7 cellular contexts compared by ENCODE assay signal in genomic region chr20:45405566-45406259, GRCh38. TPM values are rescaled to one million over a fixed set of nuclear protein-coding genes. Genes with fewer than 3 reads are reported as not detected.
DNase-seq lines count a peak whose midpoint lies in the region; ATAC-seq and TF ChIP-seq lines count a peak whose summit lies in the region.

No MANE protein-coding gene starts in this region.

- H4K91ac ChIP-seq in mesenchymal stem cell (ENCODE audit: low read length), result no peak overlapping the region

- intact Hi-C loops in dendritic cell treated with granulocyte-macrophage colony-stimulating factor and Interleukin-4, amounts not matched to agents 40 ng/mL and 50 ng/mL, for 4 days (cut with micrococcal nuclease), result loop anchor here (5.0 kb wide), 1 partner anchor 33 kb away; no protein-coding TSS in a partner anchor
- intact Hi-C loops in upper lobe of right lung (cut with DNase I), result no loop called here

- H3K36me3 Mint-ChIP-seq in dendritic cell treated with granulocyte-macrophage colony-stimulating factor and Interleukin-4, amounts not matched to agents 40 ng/mL and 50 ng/mL, for 4 days (ENCODE audit: low read depth), result peaks cover 55% of the 10 kb centered on the region

- H2AK5ac ChIP-seq in mesenchymal stem cell (ENCODE audit: low read length, severe bottlenecking), result no peak overlapping the region

- H3K4me3 Mint-ChIP-seq in dendritic cell treated with granulocyte-macrophage colony-stimulating factor and Interleukin-4, amounts not matched to agents 40 ng/mL and 50 ng/mL, for 4 days, result peak overlapping the region; percentile 94

- H3K36me3 ChIP-seq in NT2/D1 (ENCODE audit: insufficient read depth, insufficient read length, low read length), result peaks cover 11% of the 10 kb centered on the region
- peaks cover 10 to 17% of the 10 kb centered on the region in 2 experiments for H3K36me3 ChIP-seq in mesenchymal stem cell (ENCODE audit: control insufficient read depth in 1 of 2, insufficient read depth in 2 of 2, low read depth in 1 of 2, low read length in 2 of 2)
- H3K36me3 ChIP-seq in upper lobe of right lung, result peaks cover 16% of the 10 kb centered on the region

- peak; percentile 40 for ATAC-seq in upper lobe of right lung

- DNase-seq in GM10266 (ENCODE audit: extremely low spot score) (peak; percentile 39), NT2/D1 (ENCODE audit: low read depth, low spot score) (no peak), mesenchymal stem cell (peak; percentile 14), upper lobe of right lung (peak; percentile 77), Ammon's horn (ENCODE audit: low spot score) (no peak), NCI-H2171 treated with DMSO at 0.1 percent for 48 hours (lab: John Stamatoyannopoulos, UW) (no peak)

- H2BK5ac ChIP-seq in mesenchymal stem cell (ENCODE audit: low read depth, low read length, poor library complexity, severe bottlenecking), result no peak overlapping the region

- no peak overlapping the region for H2BK120ac ChIP-seq in mesenchymal stem cell (ENCODE audit: low read depth, low read length)

- H3K18ac ChIP-seq in mesenchymal stem cell (ENCODE audit: low read depth in 1 of 2, low read length in 2 of 2), result peak overlapping the region in 1 of 2 experiments; percentile 87

- WGBS in mesenchymal stem cell, result 3% methylated on average over 32 of the region's 49 CpGs

- H3K9me3 ChIP-seq in NT2/D1 (ENCODE audit: insufficient read depth, low read length) (peaks cover 22% of the 10 kb centered on the region), mesenchymal stem cell (ENCODE audit: control insufficient read depth, low read length) (peaks cover 1% of the 10 kb centered on the region), upper lobe of right lung (no peaks in the 10 kb centered on the region)

- peak overlapping the region; percentile 90 for H3K27ac Mint-ChIP-seq in dendritic cell treated with granulocyte-macrophage colony-stimulating factor and Interleukin-4, amounts not matched to agents 40 ng/mL and 50 ng/mL, for 4 days

- peak overlapping the region in 1 of 2 experiments; percentile 76 for H2BK12ac ChIP-seq in mesenchymal stem cell (ENCODE audit: low read length in 2 of 2)

- peaks cover 4% of the 10 kb centered on the region for H3K4me1 ChIP-seq in NT2/D1 (ENCODE audit: insufficient read depth, insufficient read length)
- H3K4me1 ChIP-seq in mesenchymal stem cell (ENCODE audit: control insufficient read depth, insufficient read depth, low read depth, low read length), result peaks cover 14% of the 10 kb centered on the region
- peaks cover 18% of the 10 kb centered on the region for H3K4me1 ChIP-seq in upper lobe of right lung

- H3K4me3 ChIP-seq in NT2/D1 (ENCODE audit: insufficient read length, low read depth) (peak overlapping the region; percentile 77), mesenchymal stem cell (ENCODE audit: insufficient read depth in 1 of 2, low read depth in 1 of 2, low read length in 2 of 2) (peak overlapping the region; percentile 72 to 82), upper lobe of right lung (peak overlapping the region; percentile 86)

- no peak overlapping the region for H4K8ac ChIP-seq in mesenchymal stem cell (ENCODE audit: low read length)

- H3K9me3 Mint-ChIP-seq in dendritic cell treated with granulocyte-macrophage colony-stimulating factor and Interleukin-4, amounts not matched to agents 40 ng/mL and 50 ng/mL, for 4 days, result peaks cover 17% of the 10 kb centered on the region

- H3K27me3 Mint-ChIP-seq in dendritic cell treated with granulocyte-macrophage colony-stimulating factor and Interleukin-4, amounts not matched to agents 40 ng/mL and 50 ng/mL, for 4 days, result peaks cover 10% of the 10 kb centered on the region

- H3K79me1 ChIP-seq in mesenchymal stem cell (replicated peaks; ENCODE audit: low read length, poor library complexity, severe bottlenecking), result peaks cover 5% of the 10 kb centered on the region

- peak overlapping the region; percentile 88 for H2AFZ ChIP-seq in mesenchymal stem cell (ENCODE audit: low read depth, low read length)

- peak overlapping the region in 1 of 2 experiments; percentile 50 for H3K14ac ChIP-seq in mesenchymal stem cell (ENCODE audit: low read length in 2 of 2)

- H3K23ac ChIP-seq in mesenchymal stem cell (ENCODE audit: low read length in 2 of 2), result peak overlapping the region in 1 of 2 experiments; percentile 84

- H3K4ac ChIP-seq in mesenchymal stem cell (ENCODE audit: low read depth in 1 of 2, low read length in 2 of 2), result no peak overlapping the region

- H3K27ac ChIP-seq in mesenchymal stem cell (ENCODE audit: low read length, poor library complexity, severe bottlenecking) (no peak overlapping the region), upper lobe of right lung (peak overlapping the region; percentile 88)

- H2BK15ac ChIP-seq in mesenchymal stem cell (ENCODE audit: low read depth, poor library complexity, severe bottlenecking), result no peak overlapping the region

- H3K4me1 Mint-ChIP-seq in dendritic cell treated with granulocyte-macrophage colony-stimulating factor and Interleukin-4, amounts not matched to agents 40 ng/mL and 50 ng/mL, for 4 days (ENCODE audit: low read depth), result peaks cover 52% of the 10 kb centered on the region

- H3K4me2 ChIP-seq in mesenchymal stem cell (ENCODE audit: low read length, poor library complexity, severe bottlenecking), result peak overlapping the region; percentile 93

- TF ChIP-seq CTCF in GM10266 (IDR thresholded peaks at IDR 0.05; ENCODE audit: control insufficient read depth, insufficient read depth, low read depth, missing control alignments), result no peak
- TF ChIP-seq CTCF in upper lobe of right lung (IDR thresholded peaks at IDR 0.05), result no peak

- H3K27me3 ChIP-seq in NT2/D1 (ENCODE audit: insufficient read depth, insufficient read length) (peaks cover 65% of the 10 kb centered on the region), mesenchymal stem cell (ENCODE audit: control insufficient read depth in 1 of 2, insufficient read depth in 1 of 2, low read length in 2 of 2) (peaks cover 0 to 3% of the 10 kb centered on the region in 2 experiments), upper lobe of right lung (no peaks in the 10 kb centered on the region)

- H3K9ac ChIP-seq in NT2/D1 (ENCODE audit: insufficient read length, low read depth) (peak overlapping the region; percentile 71), mesenchymal stem cell (ENCODE audit: low read length) (peak overlapping the region; percentile 87)

RNA-seq across cellular contexts. Expression of gene DBNDD2, which starts 2.4 kb away (rescaled TPM):
- polyA plus RNA-seq in mesenchymal stem cell (2013, experiment 1 of 2), result 12.5 TPM
- 12.0 TPM for polyA plus RNA-seq in mesenchymal stem cell (2013, experiment 2 of 2)
- total RNA-seq in upper lobe of right lung, result 66.2 TPM

RNA-seq across cellular contexts. Expression of gene PIGT, which starts 10.2 kb away (rescaled TPM):
- polyA plus RNA-seq in mesenchymal stem cell (2013, experiment 1 of 2), result 148 TPM
- polyA plus RNA-seq in mesenchymal stem cell (2013, experiment 2 of 2), result 151 TPM
- 66.3 TPM for total RNA-seq in upper lobe of right lung

RNA-seq across cellular contexts. Expression of gene TP53TG5, which starts 27.6 kb away (rescaled TPM):
- not detected for polyA plus RNA-seq in mesenchymal stem cell (2013, experiment 1 of 2)
- polyA plus RNA-seq in mesenchymal stem cell (2013, experiment 2 of 2), result not detected
- not detected for total RNA-seq in upper lobe of right lung

RNA-seq across cellular contexts. Expression of gene SYS1, which starts 42.8 kb away (rescaled TPM):
- 18.6 TPM for polyA plus RNA-seq in mesenchymal stem cell (2013, experiment 1 of 2)
- polyA plus RNA-seq in mesenchymal stem cell (2013, experiment 2 of 2), result 17.5 TPM
- 46.5 TPM for total RNA-seq in upper lobe of right lung

RNA-seq across cellular contexts. Expression of gene SDC4, which starts 57.5 kb away (rescaled TPM):
- 42.8 TPM for polyA plus RNA-seq in mesenchymal stem cell (2013, experiment 1 of 2)
- polyA plus RNA-seq in mesenchymal stem cell (2013, experiment 2 of 2), result 43.8 TPM
- 345 TPM for total RNA-seq in upper lobe of right lung

Comparison
In these comparisons a context has a peak if more than half of its experiments do, and no peak if none do; other contexts are left out.
1. DNase-seq: peak in GM10266 (single experiment), mesenchymal stem cell (single experiment) and upper lobe of right lung (single experiment); none in NT2/D1 (single experiment), Ammon's horn (single experiment) and NCI-H2171 treated with DMSO at 0.1 percent for 48 hours (single experiment).
2. Peak in every context shown above with its lines, with median percentiles within 50 percentile points of each other: H3K4me3 ChIP-seq.